8 cellular contexts compared by ENCODE assay signal in the genomic region with DNA sequence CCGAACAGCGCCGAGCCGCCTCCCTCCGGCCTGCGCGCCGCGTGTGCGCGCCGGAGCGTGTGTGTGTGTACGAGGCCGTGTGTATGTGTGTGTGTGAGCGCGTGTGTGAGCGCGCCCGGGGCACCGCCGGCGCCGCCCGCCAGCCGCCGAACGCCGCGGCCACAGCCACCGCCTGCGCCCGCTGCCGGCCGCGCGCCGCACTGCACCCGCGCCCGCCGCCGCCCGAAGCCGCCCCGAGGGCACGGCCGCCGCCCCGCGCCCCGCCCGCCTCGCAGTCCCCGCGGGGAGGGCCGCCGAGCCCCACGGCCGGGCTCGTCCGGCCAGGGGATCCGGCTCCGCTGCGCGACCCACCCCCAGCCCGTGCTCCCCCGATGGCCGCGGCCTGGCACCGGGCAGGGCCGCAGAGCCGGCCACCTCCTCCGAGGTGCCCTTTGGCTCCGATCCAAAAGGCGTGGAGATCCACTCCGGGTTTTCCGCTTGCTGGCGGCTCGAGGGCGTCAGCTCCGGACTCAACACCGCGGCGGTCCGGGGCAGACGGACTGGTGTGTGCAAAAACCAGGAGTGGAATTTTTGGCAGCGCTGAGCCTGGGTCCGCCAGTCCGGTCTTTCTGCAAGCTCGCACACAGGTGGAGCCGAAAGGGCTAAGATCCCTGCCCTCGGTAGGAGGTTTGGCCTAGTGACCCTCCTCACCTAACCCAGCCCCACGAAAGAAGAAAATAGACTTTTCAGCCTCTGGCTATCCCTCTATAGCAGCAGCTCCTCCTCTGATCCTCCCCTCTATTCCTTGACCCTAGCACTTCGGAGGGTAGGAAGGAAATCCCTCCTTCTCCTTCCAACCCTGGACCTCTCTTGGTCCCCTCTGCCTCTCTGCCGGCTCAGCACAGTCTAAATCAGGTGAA. TPM values are rescaled to one million over a fixed set of nuclear protein-coding genes. Genes with fewer than 3 reads are reported as not detected.
A peak's percentile ranks its signal among the peaks of the same experiment; 100 is the strongest.
DNase-seq lines count a peak whose midpoint lies in the region; ATAC-seq and TF ChIP-seq lines count a peak whose summit lies in the region.

Gene SYT7, minus strand, starts transcription at position 47 of the 899 bp plus-strand sequence. CDS start 256 bp downstream, outside the sequence.

- H3K4me3 ChIP-seq in epithelial cell of proximal tubule (ENCODE audit: low read depth, low read length) = peak within 1 kb of the TSS; percentile 31

- peak; percentile 23; the same call in 1 of the 2 replicates for TF ChIP-seq EP300 in Ishikawa (IDR thresholded peaks at IDR 0.05; ENCODE audit: borderline replicate concordance)

- DNase-seq in DMS 273 treated with DMSO at 0.1 percent for 48 hours (lab: John Stamatoyannopoulos, UW) (peak; percentile 61), OCI-M1 (lab: John Stamatoyannopoulos, UW) (peak; percentile 96), epithelial cell of proximal tubule (ENCODE audit: low read depth) (peak; percentile 61), mucosa of gallbladder (ENCODE audit: low spot score) (peak; percentile 96)
- DNase-seq in activated T-cell treated with anti-CD3 and anti-CD28 coated beads, Interleukin-2, amount 50 U/mL, for 1 hour = peak; percentile 98
- DNase-seq in stimulated activated CD8-positive, alpha-beta memory T cell treated with anti-CD3 and anti-CD28 coated beads, Interleukin-4, amount 100 ng/mL, for 1 hour (ENCODE audit: low read depth in 2 of 2, low spot score in 1 of 2) = peak; percentile 88

- peak; percentile 72 for ATAC-seq in GM21717 (IDR thresholded peaks at IDR 0.05; ENCODE audit: unreplicated experiment)

- TF ChIP-seq CTCF in epithelial cell of proximal tubule (conservative IDR thresholded peaks at IDR 0.05; ENCODE audit: low read depth, low read length) = peak; percentile 24

- TF ChIP-seq RAD21 in Ishikawa (IDR thresholded peaks at IDR 0.05; ENCODE audit: low read depth) = no peak

TF ChIP-seq in Ishikawa, 13 proteins besides CTCF, POLR2A, EP300 and RAD21:
- TF ChIP-seq MAX (IDR thresholded peaks at IDR 0.05) (peak; percentile 37; the same call in 1 of the 2 replicates), YY1 (IDR thresholded peaks at IDR 0.05; ENCODE audit: low read depth) (peak; percentile 85), EGR1 (IDR thresholded peaks at IDR 0.05) (0 out of 2 replicates have a peak, but pooled peaks have one; percentile 14), TCF12 (IDR thresholded peaks at IDR 0.05; ENCODE audit: low read depth) (no peak), CEBPB (IDR thresholded peaks at IDR 0.05) (no peak; the same call in 1 of the 2 replicates), USF1 (IDR thresholded peaks at IDR 0.05) (no peak; the same call in 1 of the 2 replicates), TEAD4 (IDR thresholded peaks at IDR 0.05) (peak; percentile 52), TAF1 (IDR thresholded peaks at IDR 0.05; ENCODE audit: low read depth) (no peak; the same call in 1 of the 2 replicates), ZBTB7A (IDR thresholded peaks at IDR 0.05; ENCODE audit: low read depth) (peak; percentile 3; the same call in 1 of the 2 replicates), CREB1 (IDR thresholded peaks at IDR 0.05; ENCODE audit: low read depth) (no peak), NFIC (IDR thresholded peaks at IDR 0.05) (peak; percentile 77), FOXM1 (IDR thresholded peaks at IDR 0.05; ENCODE audit: borderline replicate concordance, low read depth) (no peak), REST (IDR thresholded peaks at IDR 0.05; ENCODE audit: low read depth) (no peak)

RNA-seq across cellular contexts. Expression of gene SYT7, which starts in this region (rescaled TPM):
- total RNA-seq in epithelial cell of proximal tubule (0.23 TPM in 1 of 2 replicates, not detected in the other), mucosa of gallbladder (1.5 TPM)

Comparison
In these comparisons a context has a peak if more than half of its experiments do, and no peak if none do; other contexts are left out.
1. Peak in every context shown above with its lines: DNase-seq, ATAC-seq and H3K4me3 ChIP-seq.
2. Peak in DNase-seq and H3K4me3 ChIP-seq in epithelial cell of proximal tubule; RNA of the gene not detected or under 1 TPM.